ENCODE assay signal across 21 cellular contexts in the genomic region with DNA sequence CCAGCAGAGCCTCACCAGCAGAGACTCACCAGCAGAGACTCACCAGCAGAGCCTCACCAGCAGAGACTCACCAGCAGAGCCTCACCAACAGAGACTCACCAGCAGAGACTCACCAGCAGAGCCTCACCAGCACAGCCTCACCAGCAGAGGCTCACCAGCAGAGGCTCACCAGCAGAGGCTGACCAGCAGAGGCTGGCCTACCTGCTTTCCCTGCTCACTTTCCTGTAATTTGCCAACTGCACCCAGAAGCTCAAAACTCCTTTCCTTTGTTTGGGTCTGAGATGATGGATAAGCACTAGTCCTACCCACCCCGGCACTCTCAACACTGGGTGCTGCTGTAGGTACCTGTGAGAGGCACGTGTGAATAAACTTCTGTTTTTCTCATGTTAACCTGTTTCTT.
"Had no signal": no experiment of that assay in that cellular context is flagged by ENCODE, and none has a peak within 500 bp of the region (broad histone marks: within the 10 kb centered on the region; RNA-seq: fewer than 3 reads in every experiment).

No MANE protein-coding gene starts in this region.

- H3K27ac ChIP-seq: colonic mucosa, dorsolateral prefrontal cortex, neutrophil, ovary, transverse colon, VCaP had no signal

- H3K4me3 ChIP-seq: colonic mucosa, dorsolateral prefrontal cortex, ovary, transverse colon had no signal

- H3K9me3 Mint-ChIP-seq: activated CD4-positive, alpha-beta T cell treated with anti-CD3 and anti-CD28 coated beads, Interleukin-2, amount 10 ng/mL, durations not matched to agents 7 days and 5 days; activated CD8-positive, alpha-beta T cell treated with anti-CD3 and anti-CD28 coated beads for 36 hours; activated T-cell treated with anti-CD3 and anti-CD28 coated beads, Interleukin-2, amount 50 U/mL, for 72 hours; central memory CD8-positive, alpha-beta T cell; effector memory CD8-positive, alpha-beta T cell; natural killer cell; stimulated activated naive CD8-positive, alpha-beta T cell treated with anti-CD3 and anti-CD28 coated beads, Interleukin-15, amount 100 ng/mL, for 72 hours had no signal

- H3K27ac Mint-ChIP-seq: activated T-cell treated with anti-CD3 and anti-CD28 coated beads, Interleukin-2, amount 50 U/mL, for 72 hours; effector memory CD8-positive, alpha-beta T cell had no signal

- H3K4me1 Mint-ChIP-seq: central memory CD8-positive, alpha-beta T cell had no signal

- DNase-seq: activated CD4-positive, alpha-beta T cell treated with anti-CD3 and anti-CD28 coated beads, Interleukin-2, amount 10 ng/mL, durations not matched to agents 7 days and 5 days; activated naive CD4-positive, alpha-beta T cell treated with anti-CD3 and anti-CD28 coated beads, Interleukin-2, amount 50 U/mL, for 16 hours; colonic mucosa; effector memory CD8-positive, alpha-beta T cell; hippocampal formation; left ventricle myocardium superior; mammary epithelial cell; midbrain; natural killer cell; ovary; right cardiac atrium; stimulated activated naive CD8-positive, alpha-beta T cell treated with anti-CD3 and anti-CD28 coated beads, Interleukin-15, amount 100 ng/mL, for 72 hours; SW 1271; transverse colon had no signal

- H3K9me3 ChIP-seq: colonic mucosa, neutrophil, ovary, transverse colon had no signal

- H3K27me3 ChIP-seq: colonic mucosa, neutrophil, ovary, transverse colon had no signal

- ATAC-seq: esophagus mucosa; left ventricle myocardium superior; right cardiac atrium; stimulated activated naive CD8-positive, alpha-beta T cell treated with anti-CD3 and anti-CD28 coated beads, Interleukin-15, amount 100 ng/mL, for 72 hours had no signal

- H3K36me3 Mint-ChIP-seq: natural killer cell had no signal

- H3K4me3 Mint-ChIP-seq: activated CD4-positive, alpha-beta T cell treated with anti-CD3 and anti-CD28 coated beads, Interleukin-2, amount 10 ng/mL, durations not matched to agents 7 days and 5 days; activated CD8-positive, alpha-beta T cell treated with anti-CD3 and anti-CD28 coated beads for 36 hours; central memory CD8-positive, alpha-beta T cell had no signal

- H3K4me1 ChIP-seq: colonic mucosa, transverse colon had no signal

- H3K36me3 ChIP-seq: colonic mucosa, neutrophil, ovary, transverse colon had no signal
